ENCODE assay signal across 1 cellular context in the genomic region with DNA sequence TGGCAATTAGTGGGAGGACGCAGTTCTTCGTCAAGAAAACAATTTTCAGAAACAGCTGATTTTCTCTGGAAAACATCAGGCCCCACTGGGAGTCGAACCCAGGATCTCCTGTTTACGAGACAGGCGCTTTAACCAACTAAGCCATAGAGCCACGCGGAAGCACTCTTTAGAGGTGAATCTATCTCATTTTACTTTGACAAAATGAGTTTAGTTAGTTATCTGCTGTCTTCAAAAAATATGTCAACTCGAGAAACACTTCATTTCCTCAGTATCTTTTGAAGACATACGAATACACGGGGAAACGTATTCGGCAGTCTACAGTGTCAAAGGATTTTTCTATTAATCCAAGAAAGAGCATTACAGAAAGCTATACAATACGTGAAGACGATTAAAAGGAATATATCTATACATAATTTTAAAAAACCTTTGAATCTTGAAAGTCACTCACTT.
A peak's percentile ranks its signal among the peaks of the same experiment; 100 is the strongest.
TF ChIP-seq lines count a peak whose summit lies in the region.

No MANE protein-coding gene starts in this region.

TF ChIP-seq in HepG2, 621 proteins besides CTCF, POLR2A, EP300 and RAD21 (continued from another document and continues in another):
- TF ChIP-seq, protein P1, sequence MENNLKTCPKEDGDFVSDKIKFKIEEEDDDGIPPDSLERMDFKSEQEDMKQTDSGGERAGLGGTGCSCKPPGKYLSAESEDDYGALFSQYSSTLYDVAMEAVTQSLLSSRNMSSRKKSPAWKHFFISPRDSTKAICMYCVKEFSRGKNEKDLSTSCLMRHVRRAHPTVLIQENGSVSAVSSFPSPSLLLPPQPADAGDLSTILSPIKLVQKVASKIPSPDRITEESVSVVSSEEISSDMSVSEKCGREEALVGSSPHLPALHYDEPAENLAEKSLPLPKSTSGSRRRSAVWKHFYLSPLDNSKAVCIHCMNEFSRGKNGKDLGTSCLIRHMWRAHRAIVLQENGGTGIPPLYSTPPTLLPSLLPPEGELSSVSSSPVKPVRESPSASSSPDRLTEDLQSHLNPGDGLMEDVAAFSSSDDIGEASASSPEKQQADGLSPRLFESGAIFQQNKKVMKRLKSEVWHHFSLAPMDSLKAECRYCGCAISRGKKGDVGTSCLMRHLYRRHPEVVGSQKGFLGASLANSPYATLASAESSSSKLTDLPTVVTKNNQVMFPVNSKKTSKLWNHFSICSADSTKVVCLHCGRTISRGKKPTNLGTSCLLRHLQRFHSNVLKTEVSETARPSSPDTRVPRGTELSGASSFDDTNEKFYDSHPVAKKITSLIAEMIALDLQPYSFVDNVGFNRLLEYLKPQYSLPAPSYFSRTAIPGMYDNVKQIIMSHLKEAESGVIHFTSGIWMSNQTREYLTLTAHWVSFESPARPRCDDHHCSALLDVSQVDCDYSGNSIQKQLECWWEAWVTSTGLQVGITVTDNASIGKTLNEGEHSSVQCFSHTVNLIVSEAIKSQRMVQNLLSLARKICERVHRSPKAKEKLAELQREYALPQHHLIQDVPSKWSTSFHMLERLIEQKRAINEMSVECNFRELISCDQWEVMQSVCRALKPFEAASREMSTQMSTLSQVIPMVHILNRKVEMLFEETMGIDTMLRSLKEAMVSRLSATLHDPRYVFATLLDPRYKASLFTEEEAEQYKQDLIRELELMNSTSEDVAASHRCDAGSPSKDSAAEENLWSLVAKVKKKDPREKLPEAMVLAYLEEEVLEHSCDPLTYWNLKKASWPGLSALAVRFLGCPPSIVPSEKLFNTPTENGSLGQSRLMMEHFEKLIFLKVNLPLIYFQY (CRISPR knock-in tag; IDR thresholded peaks at IDR 0.05; ENCODE audit: borderline replicate concordance), result peak; percentile 50; the same call in 1 of the 2 replicates
- TF ChIP-seq XBP1 (CRISPR knock-in tag; IDR thresholded peaks at IDR 0.05), result 0 out of 2 replicates have a peak, but pooled peaks have one; percentile 30
- TF ChIP-seq KLF16 (CRISPR knock-in tag; IDR thresholded peaks at IDR 0.05), result peak in 1 of 2 experiments; percentile 45; a peak in 1 of 4 replicates
- TF ChIP-seq GTF3A (CRISPR knock-in tag; conservative IDR thresholded peaks at IDR 0.05), result no peak
- 0 out of 2 replicates have a peak, but pooled peaks have one; percentile 8 for TF ChIP-seq ZNF629 (CRISPR knock-in tag; conservative IDR thresholded peaks at IDR 0.05)
- TF ChIP-seq, protein P2, sequence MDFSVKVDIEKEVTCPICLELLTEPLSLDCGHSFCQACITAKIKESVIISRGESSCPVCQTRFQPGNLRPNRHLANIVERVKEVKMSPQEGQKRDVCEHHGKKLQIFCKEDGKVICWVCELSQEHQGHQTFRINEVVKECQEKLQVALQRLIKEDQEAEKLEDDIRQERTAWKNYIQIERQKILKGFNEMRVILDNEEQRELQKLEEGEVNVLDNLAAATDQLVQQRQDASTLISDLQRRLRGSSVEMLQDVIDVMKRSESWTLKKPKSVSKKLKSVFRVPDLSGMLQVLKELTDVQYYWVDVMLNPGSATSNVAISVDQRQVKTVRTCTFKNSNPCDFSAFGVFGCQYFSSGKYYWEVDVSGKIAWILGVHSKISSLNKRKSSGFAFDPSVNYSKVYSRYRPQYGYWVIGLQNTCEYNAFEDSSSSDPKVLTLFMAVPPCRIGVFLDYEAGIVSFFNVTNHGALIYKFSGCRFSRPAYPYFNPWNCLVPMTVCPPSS (IDR thresholded peaks at IDR 0.05), result no peak
- TF ChIP-seq, protein P3, sequence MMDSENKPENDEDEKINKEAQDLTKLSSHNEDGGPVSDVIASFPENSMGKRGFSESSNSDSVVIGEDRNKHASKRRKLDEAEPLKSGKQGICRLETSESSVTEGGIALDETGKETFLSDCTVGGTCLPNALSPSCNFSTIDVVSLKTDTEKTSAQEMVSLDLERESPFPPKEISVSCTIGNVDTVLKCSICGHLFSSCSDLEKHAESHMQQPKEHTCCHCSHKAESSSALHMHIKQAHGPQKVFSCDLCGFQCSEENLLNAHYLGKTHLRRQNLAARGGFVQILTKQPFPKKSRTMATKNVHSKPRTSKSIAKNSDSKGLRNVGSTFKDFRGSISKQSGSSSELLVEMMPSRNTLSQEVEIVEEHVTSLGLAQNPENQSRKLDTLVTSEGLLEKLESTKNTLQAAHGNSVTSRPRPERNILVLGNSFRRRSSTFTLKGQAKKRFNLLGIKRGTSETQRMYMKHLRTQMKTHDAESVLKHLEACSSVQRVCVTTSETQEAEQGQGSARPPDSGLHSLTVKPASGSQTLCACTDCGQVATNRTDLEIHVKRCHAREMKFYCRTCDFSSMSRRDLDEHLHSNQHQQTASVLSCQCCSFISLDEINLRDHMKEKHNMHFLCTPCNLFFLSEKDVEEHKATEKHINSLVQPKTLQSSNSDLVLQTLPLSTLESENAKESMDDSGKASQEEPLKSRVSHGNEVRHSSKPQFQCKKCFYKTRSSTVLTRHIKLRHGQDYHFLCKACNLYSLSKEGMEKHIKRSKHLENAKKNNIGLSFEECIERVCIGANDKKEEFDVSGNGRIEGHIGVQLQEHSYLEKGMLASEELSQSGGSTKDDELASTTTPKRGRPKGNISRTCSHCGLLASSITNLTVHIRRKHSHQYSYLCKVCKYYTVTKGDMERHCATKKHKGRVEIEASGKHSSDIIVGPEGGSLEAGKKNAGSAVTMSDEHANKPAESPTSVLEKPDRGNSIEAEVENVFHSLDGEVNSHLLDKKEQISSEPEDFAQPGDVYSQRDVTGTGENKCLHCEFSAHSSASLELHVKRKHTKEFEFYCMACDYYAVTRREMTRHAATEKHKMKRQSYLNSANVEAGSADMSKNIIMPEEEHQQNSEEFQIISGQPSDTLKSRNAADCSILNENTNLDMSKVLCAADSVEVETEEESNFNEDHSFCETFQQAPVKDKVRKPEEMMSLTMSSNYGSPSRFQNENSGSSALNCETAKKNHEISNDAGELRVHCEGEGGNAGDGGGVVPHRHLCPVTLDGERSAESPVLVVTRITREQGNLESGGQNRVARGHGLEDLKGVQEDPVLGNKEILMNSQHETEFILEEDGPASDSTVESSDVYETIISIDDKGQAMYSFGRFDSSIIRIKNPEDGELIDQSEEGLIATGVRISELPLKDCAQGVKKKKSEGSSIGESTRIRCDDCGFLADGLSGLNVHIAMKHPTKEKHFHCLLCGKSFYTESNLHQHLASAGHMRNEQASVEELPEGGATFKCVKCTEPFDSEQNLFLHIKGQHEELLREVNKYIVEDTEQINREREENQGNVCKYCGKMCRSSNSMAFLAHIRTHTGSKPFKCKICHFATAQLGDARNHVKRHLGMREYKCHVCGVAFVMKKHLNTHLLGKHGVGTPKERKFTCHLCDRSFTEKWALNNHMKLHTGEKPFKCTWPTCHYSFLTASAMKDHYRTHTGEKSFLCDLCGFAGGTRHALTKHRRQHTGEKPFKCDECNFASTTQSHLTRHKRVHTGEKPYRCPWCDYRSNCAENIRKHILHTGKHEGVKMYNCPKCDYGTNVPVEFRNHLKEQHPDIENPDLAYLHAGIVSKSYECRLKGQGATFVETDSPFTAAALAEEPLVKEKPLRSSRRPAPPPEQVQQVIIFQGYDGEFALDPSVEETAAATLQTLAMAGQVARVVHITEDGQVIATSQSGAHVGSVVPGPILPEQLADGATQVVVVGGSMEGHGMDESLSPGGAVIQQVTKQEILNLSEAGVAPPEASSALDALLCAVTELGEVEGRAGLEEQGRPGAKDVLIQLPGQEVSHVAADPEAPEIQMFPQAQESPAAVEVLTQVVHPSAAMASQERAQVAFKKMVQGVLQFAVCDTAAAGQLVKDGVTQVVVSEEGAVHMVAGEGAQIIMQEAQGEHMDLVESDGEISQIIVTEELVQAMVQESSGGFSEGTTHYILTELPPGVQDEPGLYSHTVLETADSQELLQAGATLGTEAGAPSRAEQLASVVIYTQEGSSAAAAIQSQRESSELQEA (CRISPR knock-in tag; IDR thresholded peaks at IDR 0.05; ENCODE audit: not compliant biosample characterization), result no peak
- TF ChIP-seq ZNF652 (CRISPR knock-in tag; IDR thresholded peaks at IDR 0.05; ENCODE audit: borderline replicate concordance, low read depth), result peak; percentile 42; the same call in 1 of the 2 replicates
- no peak for TF ChIP-seq REL (CRISPR knock-in tag; conservative IDR thresholded peaks at IDR 0.05)
- TF ChIP-seq, protein P4, sequence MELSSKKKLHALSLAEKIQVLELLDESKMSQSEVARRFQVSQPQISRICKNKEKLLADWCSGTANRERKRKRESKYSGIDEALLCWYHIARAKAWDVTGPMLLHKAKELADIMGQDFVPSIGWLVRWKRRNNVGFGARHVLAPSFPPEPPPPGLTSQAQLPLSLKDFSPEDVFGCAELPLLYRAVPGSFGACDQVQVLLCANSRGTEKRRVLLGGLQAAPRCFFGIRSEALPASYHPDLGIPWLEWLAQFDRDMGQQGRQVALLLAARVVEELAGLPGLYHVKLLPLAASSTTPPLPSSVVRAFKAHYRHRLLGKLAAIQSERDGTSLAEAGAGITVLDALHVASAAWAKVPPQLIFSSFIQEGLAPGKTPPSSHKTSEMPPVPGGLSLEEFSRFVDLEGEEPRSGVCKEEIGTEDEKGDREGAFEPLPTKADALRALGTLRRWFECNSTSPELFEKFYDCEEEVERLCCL (CRISPR knock-in tag; IDR thresholded peaks at IDR 0.05; ENCODE audit: borderline replicate concordance), result no peak
- peak; percentile 92 for TF ChIP-seq ZNF24 (IDR thresholded peaks at IDR 0.05)
- TF ChIP-seq, protein P5, sequence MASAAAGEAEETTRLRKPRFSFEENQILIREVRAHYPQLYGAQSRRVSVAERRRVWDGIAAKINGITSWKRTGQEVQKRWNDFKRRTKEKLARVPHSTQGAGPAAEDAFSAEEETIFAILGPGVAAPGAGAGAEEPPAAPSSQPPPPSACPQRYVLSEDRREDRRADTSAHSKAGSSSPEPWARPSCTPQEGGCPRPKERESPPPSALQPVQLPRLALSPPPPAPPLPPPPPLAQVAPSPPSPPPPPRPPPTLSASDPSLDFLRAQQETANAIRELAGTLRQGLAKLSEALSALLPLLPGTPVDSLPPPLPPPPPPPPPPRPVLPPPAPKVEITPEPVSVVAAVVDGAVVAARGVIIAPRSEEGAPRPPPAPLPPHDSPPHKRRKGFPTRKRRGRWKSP (CRISPR knock-in tag; IDR thresholded peaks at IDR 0.05), result no peak
- peak; percentile 44; the same call in 1 of the 2 replicates for TF ChIP-seq SAP130 (CRISPR knock-in tag; IDR thresholded peaks at IDR 0.05; ENCODE audit: low read depth)
- peak; percentile 43; the same call in 1 of the 2 replicates for TF ChIP-seq NCOA2 (CRISPR knock-in tag; IDR thresholded peaks at IDR 0.05)
- TF ChIP-seq MIXL1 (CRISPR knock-in tag; IDR thresholded peaks at IDR 0.05), result peak; percentile 37; the same call in 1 of the 2 replicates
- TF ChIP-seq MED1 (CRISPR knock-in tag; IDR thresholded peaks at IDR 0.05), result no peak
- no peak for TF ChIP-seq ZNF225 (CRISPR knock-in tag; IDR thresholded peaks at IDR 0.05)
- TF ChIP-seq SRSF9 (IDR thresholded peaks at IDR 0.05; ENCODE audit: borderline replicate concordance, insufficient read depth, low read depth, low read length, poor library complexity, severe bottlenecking), result no peak
- TF ChIP-seq, protein P6, sequence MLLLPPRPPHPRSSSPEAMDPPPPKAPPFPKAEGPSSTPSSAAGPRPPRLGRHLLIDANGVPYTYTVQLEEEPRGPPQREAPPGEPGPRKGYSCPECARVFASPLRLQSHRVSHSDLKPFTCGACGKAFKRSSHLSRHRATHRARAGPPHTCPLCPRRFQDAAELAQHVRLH (CRISPR knock-in tag; IDR thresholded peaks at IDR 0.05; ENCODE audit: borderline replicate concordance, low read depth), result 0 out of 2 replicates have a peak, but pooled peaks have one; percentile 27
- no peak for TF ChIP-seq ZNF746 (CRISPR knock-in tag; IDR thresholded peaks at IDR 0.05)
- no peak for TF ChIP-seq CREB1 (IDR thresholded peaks at IDR 0.05)
- peak; percentile 62; the same call in 1 of the 2 replicates for TF ChIP-seq CREB1 (CRISPR knock-in tag; IDR thresholded peaks at IDR 0.05)
- no peak for TF ChIP-seq NFYB (CRISPR knock-in tag; IDR thresholded peaks at IDR 0.05)
- TF ChIP-seq ZNF331 (CRISPR knock-in tag; IDR thresholded peaks at IDR 0.05), result peak; percentile 29; the same call in 1 of the 2 replicates
- TF ChIP-seq, protein P7, sequence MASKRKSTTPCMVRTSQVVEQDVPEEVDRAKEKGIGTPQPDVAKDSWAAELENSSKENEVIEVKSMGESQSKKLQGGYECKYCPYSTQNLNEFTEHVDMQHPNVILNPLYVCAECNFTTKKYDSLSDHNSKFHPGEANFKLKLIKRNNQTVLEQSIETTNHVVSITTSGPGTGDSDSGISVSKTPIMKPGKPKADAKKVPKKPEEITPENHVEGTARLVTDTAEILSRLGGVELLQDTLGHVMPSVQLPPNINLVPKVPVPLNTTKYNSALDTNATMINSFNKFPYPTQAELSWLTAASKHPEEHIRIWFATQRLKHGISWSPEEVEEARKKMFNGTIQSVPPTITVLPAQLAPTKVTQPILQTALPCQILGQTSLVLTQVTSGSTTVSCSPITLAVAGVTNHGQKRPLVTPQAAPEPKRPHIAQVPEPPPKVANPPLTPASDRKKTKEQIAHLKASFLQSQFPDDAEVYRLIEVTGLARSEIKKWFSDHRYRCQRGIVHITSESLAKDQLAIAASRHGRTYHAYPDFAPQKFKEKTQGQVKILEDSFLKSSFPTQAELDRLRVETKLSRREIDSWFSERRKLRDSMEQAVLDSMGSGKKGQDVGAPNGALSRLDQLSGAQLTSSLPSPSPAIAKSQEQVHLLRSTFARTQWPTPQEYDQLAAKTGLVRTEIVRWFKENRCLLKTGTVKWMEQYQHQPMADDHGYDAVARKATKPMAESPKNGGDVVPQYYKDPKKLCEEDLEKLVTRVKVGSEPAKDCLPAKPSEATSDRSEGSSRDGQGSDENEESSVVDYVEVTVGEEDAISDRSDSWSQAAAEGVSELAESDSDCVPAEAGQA (IDR thresholded peaks at IDR 0.05; ENCODE audit: low read depth), result no peak
- TF ChIP-seq, protein P7 (CRISPR knock-in tag; IDR thresholded peaks at IDR 0.05; ENCODE audit: borderline replicate concordance), result no peak
- TF ChIP-seq PCBP1 (IDR thresholded peaks at IDR 0.05; ENCODE audit: borderline replicate concordance, low read depth, low read length), result no peak
- peak; percentile 48; the same call in 1 of the 2 replicates for TF ChIP-seq PPARG (CRISPR knock-in tag; conservative IDR thresholded peaks at IDR 0.05)
- TF ChIP-seq ELF1 (CRISPR knock-in tag; IDR thresholded peaks at IDR 0.05), result peak; percentile 64
- TF ChIP-seq FOXK1 (CRISPR knock-in tag; IDR thresholded peaks at IDR 0.05; ENCODE audit: borderline replicate concordance, low read depth), result peak; percentile 56; the same call in 1 of the 2 replicates
- no peak for TF ChIP-seq KLF12 (CRISPR knock-in tag; IDR thresholded peaks at IDR 0.05; ENCODE audit: borderline replicate concordance)
- no peak for TF ChIP-seq ZNF3 (CRISPR knock-in tag; IDR thresholded peaks at IDR 0.05)
- TF ChIP-seq FOXJ3 (CRISPR knock-in tag; IDR thresholded peaks at IDR 0.05; ENCODE audit: borderline replicate concordance), result peak; percentile 65; the same call in 1 of the 2 replicates
